In genomic region chr17:41623160-41623861, GRCh38 we compare ENCODE assay signal across 12 cellular contexts. TPM values are rescaled to one million over a fixed set of nuclear protein-coding genes. Genes with fewer than 3 reads are reported as not detected.
"Had no signal": no experiment of that assay in that cellular context is flagged by ENCODE, and none has a peak within 500 bp of the region (broad histone marks: within the 10 kb centered on the region; RNA-seq: fewer than 3 reads in every experiment).

No MANE protein-coding gene starts in this region.

RNA-seq across cellular contexts. Expression of gene KRT17, which starts 1.1 kb away (rescaled TPM):
- total RNA-seq: activated CD4-positive, alpha-beta T cell treated with anti-CD3 and anti-CD28 coated beads for 36 hours; heart right ventricle; left cardiac atrium; mesenteric fat pad; natural killer cell treated with Interleukin-12 subunit alpha and Interleukin-12 subunit beta and Interleukin-15 and Interleukin-18, amount 100 ng/mL, for 72 hours; T-helper 17 cell had no signal
- polyA plus RNA-seq: immature natural killer cell had no signal

RNA-seq across cellular contexts. Expression of gene KRT16, which starts 10.7 kb away (rescaled TPM):
- total RNA-seq: activated CD4-positive, alpha-beta T cell treated with anti-CD3 and anti-CD28 coated beads for 36 hours; activated naive CD4-positive, alpha-beta T cell treated with anti-CD3 and anti-CD28 coated beads, Interleukin-2, amount 50 U/mL, for 72 hours; natural killer cell treated with Interleukin-12 subunit alpha and Interleukin-12 subunit beta and Interleukin-15 and Interleukin-18, amount 100 ng/mL, for 72 hours; T-helper 17 cell; upper lobe of left lung had no signal
- polyA plus RNA-seq: immature natural killer cell had no signal

RNA-seq across cellular contexts. Expression of gene KRT14, which starts 36.6 kb away (rescaled TPM):
- total RNA-seq: activated CD4-positive, alpha-beta T cell treated with anti-CD3 and anti-CD28 coated beads for 36 hours; activated naive CD4-positive, alpha-beta T cell treated with anti-CD3 and anti-CD28 coated beads, Interleukin-2, amount 50 U/mL, for 72 hours; heart right ventricle; natural killer cell treated with Interleukin-12 subunit alpha and Interleukin-12 subunit beta and Interleukin-15 and Interleukin-18, amount 100 ng/mL, for 72 hours; T-helper 17 cell; upper lobe of left lung had no signal
- polyA plus RNA-seq: immature natural killer cell had no signal

RNA-seq across cellular contexts. Expression of gene KRT9, which starts 51.5 kb away (rescaled TPM):
- total RNA-seq: activated CD4-positive, alpha-beta T cell treated with anti-CD3 and anti-CD28 coated beads for 36 hours; activated naive CD4-positive, alpha-beta T cell treated with anti-CD3 and anti-CD28 coated beads, Interleukin-2, amount 50 U/mL, for 72 hours; gastroesophageal sphincter; heart right ventricle; left cardiac atrium; mesenteric fat pad; natural killer cell treated with Interleukin-12 subunit alpha and Interleukin-12 subunit beta and Interleukin-15 and Interleukin-18, amount 100 ng/mL, for 72 hours; skeletal muscle tissue; T-helper 17 cell; temporal lobe; upper lobe of left lung had no signal
- polyA plus RNA-seq: heart right ventricle, immature natural killer cell had no signal
